ENCODE assay signal across 6 cellular contexts in the genomic region with DNA sequence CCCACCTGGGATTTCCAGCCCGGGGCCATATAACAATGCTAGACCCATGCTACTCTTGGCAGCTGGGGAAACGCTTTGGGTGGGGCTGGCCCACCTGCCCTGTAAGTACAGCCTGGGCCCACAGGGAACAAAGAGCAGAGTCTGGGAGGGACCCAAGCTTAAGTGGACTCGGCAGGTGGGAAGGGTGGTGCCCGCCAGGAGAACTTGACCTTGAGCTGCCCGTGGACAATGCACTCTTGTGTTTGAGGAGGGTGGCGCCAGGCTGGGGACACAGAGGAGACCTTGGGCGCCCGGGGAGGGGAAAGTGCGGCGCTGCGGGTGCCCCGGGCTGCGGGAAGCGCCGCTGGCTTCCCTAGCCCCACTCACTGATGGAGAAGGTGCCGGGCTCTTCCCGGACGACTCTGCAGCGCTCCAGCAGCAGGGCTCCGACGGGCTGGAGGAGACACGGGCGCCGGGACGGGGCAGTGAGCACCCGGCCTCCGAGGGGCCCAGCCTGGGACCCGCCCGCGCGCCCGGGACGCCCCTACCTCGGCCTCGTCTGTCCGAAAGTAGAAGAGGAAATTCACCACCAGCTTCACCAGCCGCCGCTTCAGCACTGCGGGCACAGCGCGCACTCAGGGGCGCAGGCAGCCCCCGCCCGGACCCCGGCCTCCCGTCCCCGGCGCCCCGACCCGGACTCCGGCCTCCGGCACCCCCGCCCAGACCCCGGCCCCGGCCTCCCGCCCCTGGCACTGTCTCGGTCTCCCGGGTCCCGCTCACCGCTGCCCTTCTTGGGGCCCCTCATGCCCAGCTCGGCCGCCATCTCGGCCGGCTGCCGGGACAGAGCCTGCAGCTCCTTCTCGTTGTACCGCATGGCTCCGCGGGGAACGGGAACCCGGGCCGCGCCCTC. TPM values are rescaled to one million over a fixed set of nuclear protein-coding genes. Genes with fewer than 3 reads are reported as not detected.
A peak's percentile ranks its signal among the peaks of the same experiment; 100 is the strongest.
DNase-seq lines count a peak whose midpoint lies in the region; ATAC-seq, FAIRE-seq and TF ChIP-seq lines count a peak whose summit lies in the region.

No MANE protein-coding gene starts in this region.

- H3K9me3 Mint-ChIP-seq in naive thymus-derived CD4-positive, alpha-beta T cell, result peaks cover 0 to 12% (median 0%) of the 10 kb centered on the region in 11 donors

- H3K9me2 ChIP-seq in Karpas-422 (replicated peaks; ENCODE audit: insufficient read depth, low read length), result no peaks in the 10 kb centered on the region

- H3K4me3 Mint-ChIP-seq in naive thymus-derived CD4-positive, alpha-beta T cell, result peak overlapping the region; percentile 96 to 100 (median 98)

- H3K27ac ChIP-seq in Karpas-422 (ENCODE audit: low read length), result peak overlapping the region; percentile 77
- H3K27ac ChIP-seq in naive thymus-derived CD4-positive, alpha-beta T cell (ENCODE audit: low read depth, low read length), result peak overlapping the region; percentile 93

- intact Hi-C loops in naive thymus-derived CD4-positive, alpha-beta T cell (cut with micrococcal nuclease), result loop anchor here (1.0 to 5.0 kb wide), 20 partner anchors 17 to 547 kb away; partner anchors contain the start of genes AP3D1 (in 2 of the 2), LSM7 (in 2 of the 2), SPPL2B (in 2 of the 2) and TIMM13 (in 2 of the 2)

- peaks cover 0 to 5% (median 0%) of the 10 kb centered on the region in 5 donors for H3K27me3 Mint-ChIP-seq in naive thymus-derived CD4-positive, alpha-beta T cell

- H3K4me3 ChIP-seq in Karpas-422 (ENCODE audit: low read length), result peak overlapping the region; percentile 99
- H3K4me3 ChIP-seq in astrocyte of the spinal cord (ENCODE audit: low read depth, low read length), result peak overlapping the region; percentile 78
- peak overlapping the region; percentile 75 for H3K4me3 ChIP-seq in naive thymus-derived CD4-positive, alpha-beta T cell (ENCODE audit: low read length)

- H3K27ac Mint-ChIP-seq in naive thymus-derived CD4-positive, alpha-beta T cell, result peak overlapping the region; percentile 69 to 99 (median 98)

- no peaks in the 10 kb centered on the region for H3K9me3 ChIP-seq in Karpas-422 (ENCODE audit: low read length)
- H3K9me3 ChIP-seq in naive thymus-derived CD4-positive, alpha-beta T cell (ENCODE audit: control insufficient read depth in 2 of 3, low read length in 3 of 3), result no peaks in the 10 kb centered on the region

- peak overlapping the region; percentile 100 for H3K4me2 ChIP-seq in Karpas-422 (ENCODE audit: low read depth, low read length, poor library complexity, severe bottlenecking)

- H3K4me1 ChIP-seq in Karpas-422 (ENCODE audit: low read length), result peaks cover 40% of the 10 kb centered on the region
- peaks cover 33 to 41% of the 10 kb centered on the region in 2 donors for H3K4me1 ChIP-seq in naive thymus-derived CD4-positive, alpha-beta T cell (ENCODE audit: control insufficient read depth in 2 of 2, insufficient read depth in 2 of 2, low read length in 2 of 2)

- POLR2A ChIA-PET in naive thymus-derived CD4-positive, alpha-beta T cell (lab: Charles Lee), result interaction anchor here (0.6 to 2.4 kb wide), 12 partner anchors 18 to 906 kb away, joined by 3 to 28 read pairs (median 3); partner anchors contain the start of gene TIMM13

- H3K27me3 ChIP-seq in Karpas-422 (ENCODE audit: low read length), result no peaks in the 10 kb centered on the region
- no peaks in the 10 kb centered on the region for H3K27me3 ChIP-seq in naive thymus-derived CD4-positive, alpha-beta T cell (ENCODE audit: control insufficient read depth in 2 of 2, insufficient read depth in 2 of 2, low read length in 2 of 2)

- peaks cover 36 to 60% (median 49%) of the 10 kb centered on the region in 7 donors for H3K4me1 Mint-ChIP-seq in naive thymus-derived CD4-positive, alpha-beta T cell

- peak; percentile 3 for ATAC-seq in activated CD4-positive, CD25-positive, alpha-beta regulatory T cell treated with anti-CD3 and anti-CD28 coated beads, Interleukin-2, amount 50 U/mL, for 24 hours
- ATAC-seq in naive thymus-derived CD4-positive, alpha-beta T cell, result no peak

- peaks cover 68% of the 10 kb centered on the region for H3K79me2 ChIP-seq in Karpas-422 (ENCODE audit: low read length)

- H3K9ac ChIP-seq in Karpas-422 (ENCODE audit: low read length), result peak overlapping the region; percentile 83

- peaks cover 3 to 23% (median 14%) of the 10 kb centered on the region in 5 donors for H3K36me3 Mint-ChIP-seq in naive thymus-derived CD4-positive, alpha-beta T cell

- DNase-seq in activated CD4-positive, CD25-positive, alpha-beta regulatory T cell (lab: John Stamatoyannopoulos, UW), result no peak
- DNase-seq in Karpas-422 (peak; percentile 62), astrocyte of the spinal cord (ENCODE audit: low read depth, low spot score) (no peak), RCC 7860 (ENCODE audit: low spot score) (no peak)
- peak in 3 of 9 donors; percentile 19 to 27 (median 27) for DNase-seq in naive thymus-derived CD4-positive, alpha-beta T cell

- no peak overlapping the region; the same call in 1 of the 2 replicates for H2AFZ ChIP-seq in Karpas-422 (ENCODE audit: low read length)

- no peak for FAIRE-seq in RCC 7860 (lab: Jason Lieb, UNC)

- CTCF ChIA-PET in naive thymus-derived CD4-positive, alpha-beta T cell (lab: Charles Lee), result interaction anchor here (0.6 to 1.5 kb wide), 10 partner anchors 17 to 753 kb away, joined by 3 to 7 read pairs (median 4); partner anchors contain the start of genes AP3D1, LSM7 and SPPL2B

- no peak for TF ChIP-seq CTCF in astrocyte of the spinal cord (IDR thresholded peaks at IDR 0.05; ENCODE audit: low read depth, low read length)

- in situ Hi-C loops in astrocyte of the spinal cord (cut with HindIII; ENCODE audit: low sequenced_read_pairs), result no loop called here

- H3K36me3 ChIP-seq in Karpas-422 (ENCODE audit: insufficient read depth, low read length), result peaks cover 20% of the 10 kb centered on the region; the same call in 1 of the 2 replicates
- H3K36me3 ChIP-seq in naive thymus-derived CD4-positive, alpha-beta T cell (ENCODE audit: control insufficient read depth in 2 of 3, insufficient read depth in 3 of 3, low read length in 3 of 3), result peaks cover 0 to 31% (median 0%) of the 10 kb centered on the region in 3 experiments

- H4K20me1 ChIP-seq in Karpas-422 (ENCODE audit: insufficient read depth, low read depth, low read length), result peaks cover 35% of the 10 kb centered on the region

RNA-seq across cellular contexts. Expression of gene PLEKHJ1, which starts 0.5 kb away (rescaled TPM):
- 57.4 and 136 TPM in 2 replicates for total RNA-seq in Karpas-422 (2014; rRNA removed; shearing (Covaris generic); ENCODE audit: low replicate concordance)
- 10 to 100 TPM; 32.9 to 65.0 (median 50.2) TPM for total RNA-seq in naive thymus-derived CD4-positive, alpha-beta T cell
- 100 to 1,000 TPM in 1 of 2 donors, 10 to 100 TPM in 1; 79.5 to 123 TPM for polyA plus RNA-seq in naive thymus-derived CD4-positive, alpha-beta T cell

RNA-seq across cellular contexts. Expression of gene SF3A2, which starts 1.0 kb away (rescaled TPM):
- total RNA-seq in Karpas-422 (2014; rRNA removed; shearing (Covaris generic); ENCODE audit: low replicate concordance), result 27.2 and 55.8 TPM in 2 replicates
- total RNA-seq in naive thymus-derived CD4-positive, alpha-beta T cell, result 100 to 1,000 TPM; 131 to 150 (median 133) TPM
- polyA plus RNA-seq in naive thymus-derived CD4-positive, alpha-beta T cell, result 10 to 100 TPM; 22.3 to 34.5 TPM

RNA-seq across cellular contexts. Expression of gene AMH, which starts 13.5 kb away (rescaled TPM):
- 1.9 and 7.2 TPM in 2 replicates for total RNA-seq in Karpas-422 (2014; rRNA removed; shearing (Covaris generic); ENCODE audit: low replicate concordance)
- 10 to 100 TPM in 2 of 5 experiments, 1 to 10 TPM in 2, under 1 TPM in 1; 0.37 to 12.9 (median 4.6) TPM for total RNA-seq in naive thymus-derived CD4-positive, alpha-beta T cell
- not detected for polyA plus RNA-seq in naive thymus-derived CD4-positive, alpha-beta T cell

RNA-seq across cellular contexts. Expression of gene JSRP1, which starts 20.6 kb away (rescaled TPM):
- not detected in 2 replicates for total RNA-seq in Karpas-422 (2014; rRNA removed; shearing (Covaris generic); ENCODE audit: low replicate concordance)
- total RNA-seq in naive thymus-derived CD4-positive, alpha-beta T cell, result under 1 TPM in 3 of 5 experiments, not detected in 2; 0.24 to 0.41 (median 0.27) TPM
- under 1 TPM in 1 of 2 donors, not detected in 1; 0.54 TPM for polyA plus RNA-seq in naive thymus-derived CD4-positive, alpha-beta T cell

RNA-seq across cellular contexts. Expression of gene PEAK3, which starts 46.3 kb away (rescaled TPM):
- not detected in 2 replicates for total RNA-seq in Karpas-422 (2014; rRNA removed; shearing (Covaris generic); ENCODE audit: low replicate concordance)
- 1 to 10 TPM in 1 of 5 experiments, under 1 TPM in 3, not detected in 1; 0.14 to 3.9 (median 0.45) TPM for total RNA-seq in naive thymus-derived CD4-positive, alpha-beta T cell
- under 1 TPM; 0.14 to 0.44 TPM for polyA plus RNA-seq in naive thymus-derived CD4-positive, alpha-beta T cell
